9 cellular contexts compared by ENCODE assay signal in the genomic region with DNA sequence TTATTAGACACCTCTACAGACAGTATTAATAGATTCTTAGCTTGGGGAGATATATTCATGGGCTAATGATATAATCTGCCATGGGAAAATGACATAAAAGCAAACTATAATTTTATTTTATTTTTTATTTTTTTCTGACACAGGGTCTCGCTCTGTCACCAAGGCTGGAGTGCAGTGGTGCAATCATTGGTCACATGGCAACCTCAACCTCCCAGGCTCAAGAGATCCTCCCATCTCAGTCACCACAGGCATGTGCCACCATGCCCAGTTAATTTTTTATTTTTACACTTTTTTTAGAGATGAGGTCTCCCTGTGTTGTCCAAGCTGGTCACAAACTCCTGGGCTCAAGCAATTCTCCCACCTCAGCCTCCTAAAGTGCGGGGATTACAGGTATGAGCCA. TPM values are rescaled to one million over a fixed set of nuclear protein-coding genes. Genes with fewer than 3 reads are reported as not detected.
DNase-seq lines count a peak whose midpoint lies in the region; ATAC-seq, FAIRE-seq and TF ChIP-seq lines count a peak whose summit lies in the region.
"Had no signal": no experiment of that assay in that cellular context is flagged by ENCODE, and none has a peak within 500 bp of the region (broad histone marks: within the 10 kb centered on the region; RNA-seq: fewer than 3 reads in every experiment).

No MANE protein-coding gene starts in this region.

- peak overlapping the region in 2 of 3 donors; percentile 85 to 90 for H3K4me3 Mint-ChIP-seq in T-cell

- H3K27me3 Mint-ChIP-seq in T-cell: no peaks in the 10 kb centered on the region

- H3K4me1 ChIP-seq in kidney (ENCODE audit: control insufficient read depth in 1 of 2, insufficient read depth in 1 of 2, low read depth in 1 of 2, low read length in 2 of 2) (peaks cover 0 to 33% of the 10 kb centered on the region in 2 donors), thoracic aorta (ENCODE audit: control insufficient read depth in 1 of 2, low read depth in 2 of 2) (peaks cover 77 to 93% of the 10 kb centered on the region in 2 donors)

- TF ChIP-seq CTCF in kidney (IDR thresholded peaks at IDR 0.05; ENCODE audit: borderline replicate concordance, extremely low read depth, insufficient read depth) (no peak), thoracic aorta (IDR thresholded peaks at IDR 0.05) (no peak), coronary artery (IDR thresholded peaks at IDR 0.05) (no peak)

- peaks cover 2% of the 10 kb centered on the region for H3K36me3 Mint-ChIP-seq in T-cell

- H3K36me3 ChIP-seq in kidney (ENCODE audit: control insufficient read depth in 1 of 2, insufficient read depth in 2 of 2, low read length in 2 of 2) (no peaks in the 10 kb centered on the region), thoracic aorta (no peaks in the 10 kb centered on the region)

- POLR2A ChIA-PET in T-cell (lab: Charles Lee): interaction anchor here (1.1 to 1.6 kb wide), 2 partner anchors 38 to 39 kb away, joined by 3 to 5 read pairs; partner anchors contain the start of gene RTN4 (in 1 of the 2)

- peak; percentile 58 for DNase-seq in SIG-M5 treated with dmso at 0.1 percent for 504 hours (lab: John Stamatoyannopoulos, UW; ENCODE audit: unreplicated experiment)
- no peak for DNase-seq in SIG-M5 (lab: John Stamatoyannopoulos, UW)
- DNase-seq in T-cell: no peak
- DNase-seq in kidney: peak; percentile 53
- no peak for DNase-seq in thoracic aorta (ENCODE audit: low spot score)
- no peak for DNase-seq in A172 (ENCODE audit: low spot score)
- DNase-seq in coronary artery (ENCODE audit: low spot score): no peak
- DNase-seq in DMS153 treated with DMSO at 0.1 percent for 48 hours (lab: John Stamatoyannopoulos, UW; ENCODE audit: unreplicated experiment): no peak
- DNase-seq: NCI-H1092 treated with DMSO at 0.1 percent for 48 hours had no signal

- CTCF ChIA-PET in T-cell (lab: Charles Lee): interaction anchor here in 1 of 2 donors (0.7 to 2.1 kb wide), 5 partner anchors 8 to 293 kb away, joined by 3 to 7 read pairs (median 5); no protein-coding TSS in a partner anchor

- H3K4me3 ChIP-seq in kidney (ENCODE audit: low read length in 2 of 2): peak overlapping the region in 1 of 2 donors; percentile 82
- peak overlapping the region; percentile 62 for H3K4me3 ChIP-seq in thoracic aorta
- no peak overlapping the region for H3K4me3 ChIP-seq in coronary artery

- no peaks in the 10 kb centered on the region for H3K9me3 Mint-ChIP-seq in T-cell

- intact Hi-C loops in kidney (cut with DNase I): loop anchor here (10.0 kb wide), 1 partner anchor 154 kb away; no protein-coding TSS in a partner anchor

- no peaks in the 10 kb centered on the region for H3K27me3 ChIP-seq in thoracic aorta (replicated peaks; ENCODE audit: insufficient read depth)

- H3K9me3 ChIP-seq in kidney (ENCODE audit: control insufficient read depth in 1 of 2, low read length in 2 of 2) (no peaks in the 10 kb centered on the region), thoracic aorta (no peaks in the 10 kb centered on the region)

- H3K9ac ChIP-seq in kidney (ENCODE audit: low read length in 2 of 2): no peak overlapping the region

- H3K4me1 Mint-ChIP-seq in T-cell: peaks cover 73 to 79% (median 76%) of the 10 kb centered on the region in 3 donors

- FAIRE-seq in kidney (lab: Jason Lieb, UNC): no peak

- H3K27ac ChIP-seq in kidney (ENCODE audit: low read depth in 2 of 2, low read length in 2 of 2): peak overlapping the region; percentile 53 to 59
- H3K27ac ChIP-seq in thoracic aorta: no peak overlapping the region
- H3K27ac ChIP-seq in coronary artery: peak overlapping the region in 1 of 2 donors; percentile 11

- ATAC-seq in T-cell (replicated peaks in 1 of 4) (no peak), thoracic aorta (ENCODE audit: insufficient number of reproducible peaks, low FRiP score, low read depth) (no peak)

- peak overlapping the region; percentile 85 to 95 for H3K27ac Mint-ChIP-seq in T-cell

RNA-seq across cellular contexts. Expression of gene RTN4, which starts 39.3 kb away (rescaled TPM):
- total RNA-seq in T-cell (10 to 100 TPM; 66.3 to 77.1 (median 75.4) TPM), kidney (296 TPM), thoracic aorta (100 to 1,000 TPM; 253 to 331 TPM)
- 329 TPM for polyA plus RNA-seq in kidney (ENCODE audit: insufficient read depth, low read depth, low replicate concordance)
- 256 and 361 TPM in 2 replicates for total RNA-seq in A172 (2014; rRNA removed; shearing (Covaris generic))

Comparison
In these comparisons a context has a peak if more than half of its experiments do, and no peak if none do; other contexts are left out.
1. DNase-seq: peak in SIG-M5 treated with dmso at 0.1 percent for 504 hours (single experiment) and kidney (single experiment); none in SIG-M5 (single experiment), T-cell (0 of 34), thoracic aorta (single experiment), A172 (single experiment), coronary artery (single experiment) and DMS153 treated with DMSO at 0.1 percent for 48 hours (single experiment).
2. H3K27ac ChIP-seq: peak in kidney (2 of 2); none in thoracic aorta (0 of 2).